In genomic region chr9:19873188-19873587, GRCh38 we compare ENCODE assay signal across 2 cellular contexts.
A peak's percentile ranks its signal among the peaks of the same experiment; 100 is the strongest.
TF ChIP-seq lines count a peak whose summit lies in the region.

No MANE protein-coding gene starts in this region.

TF ChIP-seq in HEK293, 187 proteins besides CTCF, POLR2A, EP300 and RAD21:
- TF ChIP-seq ZNF366 (tag by site-specific recombination; conservative IDR thresholded peaks at IDR 0.05) (peak; percentile 55), PRDM1 (tag by site-specific recombination; IDR thresholded peaks at IDR 0.05) (peak; percentile 86)

TF ChIP-seq in K562, 482 proteins besides CTCF, POLR2A, EP300 and RAD21:
- TF ChIP-seq ZNF512 (tag; IDR thresholded peaks at IDR 0.05): peak; percentile 79
